30 cellular contexts compared by ENCODE assay signal in the genomic region with DNA sequence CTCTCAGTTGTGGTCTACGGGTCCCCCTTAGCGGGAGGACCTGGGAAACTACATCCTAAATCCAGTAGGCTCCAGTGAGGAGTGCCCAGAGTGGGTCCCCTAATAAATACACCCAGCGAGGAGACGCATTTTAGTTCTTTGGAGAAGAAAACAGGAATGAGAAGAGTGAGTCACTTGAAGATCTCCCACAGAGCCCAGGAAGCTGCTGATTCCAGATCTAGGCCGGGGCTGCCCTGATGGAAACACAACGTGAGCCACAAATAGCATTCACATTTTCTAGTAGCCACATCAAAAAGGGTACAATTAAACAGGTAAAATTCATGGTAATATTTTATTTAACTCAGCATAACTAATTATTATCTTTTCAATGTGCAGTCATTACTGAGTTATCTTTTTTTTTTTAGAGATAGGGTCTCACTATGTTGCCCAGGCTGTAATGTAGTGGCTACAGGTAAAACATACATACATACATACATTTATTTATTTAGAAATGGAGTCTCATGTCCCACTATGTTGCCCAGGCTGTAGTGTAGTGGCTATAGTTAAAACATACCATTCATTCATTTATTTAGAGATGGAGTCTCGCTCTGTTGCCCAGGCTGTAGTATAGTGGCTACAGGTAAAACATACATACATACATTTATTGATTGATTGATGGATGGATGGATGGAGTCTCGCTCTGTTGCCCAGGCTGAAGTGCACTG. TPM values are rescaled to one million over a fixed set of nuclear protein-coding genes. Genes with fewer than 3 reads are reported as not detected.
"Had no signal": no experiment of that assay in that cellular context is flagged by ENCODE, and none has a peak within 500 bp of the region (broad histone marks: within the 10 kb centered on the region; RNA-seq: fewer than 3 reads in every experiment).

No MANE protein-coding gene starts in this region.

- H3K9me3 Mint-ChIP-seq: activated CD4-positive, alpha-beta memory T cell treated with anti-CD3 and anti-CD28 coated beads, Interleukin-2, amount 10 ng/mL, durations not matched to agents 7 days and 5 days; activated CD4-positive, alpha-beta T cell treated with anti-CD3 and anti-CD28 coated beads, Interleukin-2, amount 10 ng/mL, durations not matched to agents 7 days and 5 days; activated naive CD4-positive, alpha-beta T cell treated with anti-CD3 and anti-CD28 coated beads, Interleukin-2, amount 10 ng/mL, durations not matched to agents 7 days and 5 days; activated naive CD8-positive, alpha-beta T cell treated with anti-CD3 and anti-CD28 coated beads, Interleukin-2, amount 10 ng/mL, durations not matched to agents 7 days and 5 days; activated T-cell treated with anti-CD3 and anti-CD28 coated beads, Interleukin-2, amount 50 U/mL, for 24 hours; memory B cell; naive thymus-derived CD4-positive, alpha-beta T cell; neural crest cell had no signal

- H3K4me2 ChIP-seq: hepatocyte had no signal

- H3K9me3 ChIP-seq: ascending aorta, colonic mucosa, gastroesophageal sphincter, pancreas, thoracic aorta, uterus had no signal

- H3K4me3 ChIP-seq: ascending aorta, colonic mucosa, gastroesophageal sphincter, hepatocyte, pancreas, skin epidermis, thoracic aorta, uterus had no signal

- H2AFZ ChIP-seq: hepatocyte had no signal

- H3K27me3 ChIP-seq: ascending aorta, colonic mucosa, gastroesophageal sphincter, hepatocyte, pancreas, uterus had no signal

- H3K36me3 Mint-ChIP-seq: activated naive CD8-positive, alpha-beta T cell treated with anti-CD3 and anti-CD28 coated beads, Interleukin-2, amount 10 ng/mL, durations not matched to agents 7 days and 5 days had no signal

- FAIRE-seq: keratinocyte, pancreas had no signal

- H3K27me3 Mint-ChIP-seq: activated CD4-positive, alpha-beta memory T cell treated with anti-CD3 and anti-CD28 coated beads, Interleukin-2, amount 10 ng/mL, durations not matched to agents 7 days and 5 days; activated CD4-positive, alpha-beta T cell treated with anti-CD3 and anti-CD28 coated beads, Interleukin-2, amount 10 ng/mL, durations not matched to agents 7 days and 5 days; activated naive CD4-positive, alpha-beta T cell treated with anti-CD3 and anti-CD28 coated beads, Interleukin-2, amount 10 ng/mL, durations not matched to agents 7 days and 5 days; activated naive CD8-positive, alpha-beta T cell treated with anti-CD3 and anti-CD28 coated beads, Interleukin-2, amount 10 ng/mL, durations not matched to agents 7 days and 5 days; activated T-cell treated with anti-CD3 and anti-CD28 coated beads, Interleukin-2, amount 50 U/mL, for 24 hours; memory B cell; naive thymus-derived CD4-positive, alpha-beta T cell had no signal

- H3K36me3 ChIP-seq: uterus had no signal

- DNase-seq: activated CD4-positive, alpha-beta memory T cell treated with anti-CD3 and anti-CD28 coated beads, Interleukin-2, amount 10 ng/mL, durations not matched to agents 7 days and 5 days; activated CD4-positive, alpha-beta T cell treated with anti-CD3 and anti-CD28 coated beads for 1 hour; activated CD4-positive, alpha-beta T cell treated with anti-CD3 and anti-CD28 coated beads, Interleukin-2, amount 10 ng/mL, durations not matched to agents 7 days and 5 days; activated CD8-positive, alpha-beta memory T cell treated with anti-CD3 and anti-CD28 coated beads, Interleukin-2, amount 50 U/mL, for 48 hours; activated gamma-delta T cell; activated naive CD4-positive, alpha-beta T cell treated with anti-CD3 and anti-CD28 coated beads, Interleukin-2, amount 10 ng/mL, durations not matched to agents 7 days and 5 days; activated naive CD8-positive, alpha-beta T cell treated with anti-CD3 and anti-CD28 coated beads, Interleukin-2, amount 10 ng/mL, durations not matched to agents 7 days and 5 days; activated T-cell treated with anti-CD3 and anti-CD28 coated beads, Interleukin-2, amount 50 U/mL, for 24 hours; colonic mucosa; effector memory CD4-positive, alpha-beta T cell; left colon; midbrain; naive thymus-derived CD4-positive, alpha-beta T cell; nucleus accumbens; stimulated activated CD4-positive, alpha-beta T cell treated with anti-CD3 and anti-CD28 coated beads, Interleukin-12 subunit alpha, Interleukin-12 subunit beta, amount 100 ng/mL, for 4 hours; stimulated activated CD4-positive, alpha-beta T cell treated with anti-CD3 and anti-CD28 coated beads, Interleukin-4, amount 100 ng/mL, for 1 hour; stimulated activated naive CD8-positive, alpha-beta T cell treated with anti-CD3 and anti-CD28 coated beads, Interleukin-15, Interleukin-2, amounts not matched to agents 100 U/mL and 50 U/mL, for 24 hours; T-helper 2 cell; trophoblast cell; uterus had no signal

- H3K27ac ChIP-seq: ascending aorta, colonic mucosa, hepatocyte, pancreas, skin epidermis, thoracic aorta had no signal

- H3K27ac Mint-ChIP-seq: activated CD4-positive, alpha-beta memory T cell treated with anti-CD3 and anti-CD28 coated beads, Interleukin-2, amount 10 ng/mL, durations not matched to agents 7 days and 5 days; activated CD4-positive, alpha-beta T cell treated with anti-CD3 and anti-CD28 coated beads, Interleukin-2, amount 10 ng/mL, durations not matched to agents 7 days and 5 days; activated naive CD4-positive, alpha-beta T cell treated with anti-CD3 and anti-CD28 coated beads, Interleukin-2, amount 10 ng/mL, durations not matched to agents 7 days and 5 days; activated naive CD8-positive, alpha-beta T cell treated with anti-CD3 and anti-CD28 coated beads, Interleukin-2, amount 10 ng/mL, durations not matched to agents 7 days and 5 days; activated T-cell treated with anti-CD3 and anti-CD28 coated beads, Interleukin-2, amount 50 U/mL, for 24 hours; memory B cell; naive thymus-derived CD4-positive, alpha-beta T cell had no signal

- ATAC-seq: gastroesophageal sphincter; left colon; naive thymus-derived CD4-positive, alpha-beta T cell; pancreas; right cardiac atrium; stimulated activated naive CD8-positive, alpha-beta T cell treated with anti-CD3 and anti-CD28 coated beads, Interleukin-15, Interleukin-2, amounts not matched to agents 100 U/mL and 50 U/mL, for 24 hours had no signal

- H3K4me3 Mint-ChIP-seq: activated CD4-positive, alpha-beta memory T cell treated with anti-CD3 and anti-CD28 coated beads, Interleukin-2, amount 10 ng/mL, durations not matched to agents 7 days and 5 days; activated CD4-positive, alpha-beta T cell treated with anti-CD3 and anti-CD28 coated beads, Interleukin-2, amount 10 ng/mL, durations not matched to agents 7 days and 5 days; activated naive CD4-positive, alpha-beta T cell treated with anti-CD3 and anti-CD28 coated beads, Interleukin-2, amount 10 ng/mL, durations not matched to agents 7 days and 5 days; activated naive CD8-positive, alpha-beta T cell treated with anti-CD3 and anti-CD28 coated beads, Interleukin-2, amount 10 ng/mL, durations not matched to agents 7 days and 5 days; activated T-cell treated with anti-CD3 and anti-CD28 coated beads, Interleukin-2, amount 50 U/mL, for 24 hours; memory B cell; naive thymus-derived CD4-positive, alpha-beta T cell; neural crest cell had no signal

RNA-seq across cellular contexts. Expression of gene C16orf95, which starts 44.9 kb away (rescaled TPM):
- total RNA-seq: ascending aorta had no signal
